In the genomic region with DNA sequence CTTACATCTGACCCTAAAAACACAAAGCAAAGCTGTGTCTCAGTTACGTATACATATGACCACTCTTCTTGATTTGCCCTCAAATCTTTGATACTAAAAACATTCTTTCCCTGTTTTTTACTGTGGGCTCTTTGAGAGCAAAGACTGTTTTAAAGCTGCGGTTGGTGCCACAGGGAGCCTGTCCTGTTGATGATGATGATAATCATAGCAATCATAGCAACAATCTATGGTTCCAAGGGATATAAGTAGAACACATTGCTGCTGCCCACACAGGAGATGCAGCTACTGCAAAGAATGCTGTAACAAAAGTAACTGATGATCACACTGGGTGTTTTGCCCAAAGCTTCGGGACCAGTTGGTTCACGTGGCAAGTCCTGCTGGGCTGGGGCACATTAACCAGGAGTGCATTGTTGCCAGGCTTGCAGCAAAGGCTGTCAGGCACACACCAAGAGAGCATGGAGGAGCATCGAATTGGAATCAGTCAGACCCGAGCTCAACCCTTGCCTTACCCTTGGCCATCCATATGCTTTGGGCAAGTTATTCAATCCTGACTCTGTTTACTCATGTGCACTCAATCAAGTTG, we compare ENCODE assay signal across 8 cellular contexts.
"Had no signal": no experiment of that assay in that cellular context is flagged by ENCODE, and none has a peak within 500 bp of the region (broad histone marks: within the 10 kb centered on the region; RNA-seq: fewer than 3 reads in every experiment).

No MANE protein-coding gene starts in this region.

- ATAC-seq: natural killer cell treated with Interleukin-12 subunit alpha and Interleukin-12 subunit beta and Interleukin-15 and Interleukin-18, amount 100 ng/mL, for 72 hours had no signal

- H3K27ac ChIP-seq: gastrocnemius medialis, hepatocyte, left lung, right lobe of liver, skin epidermis, upper lobe of left lung, vagina had no signal

- DNase-seq: left lung had no signal
